ENCODE assay signal across 1 cellular context in genomic region chr2:180980943-180981898, GRCh38.
TF ChIP-seq lines count a peak whose summit lies in the region.

No MANE protein-coding gene starts in this region.

TF ChIP-seq in H1, 55 proteins besides CTCF, POLR2A, EP300 and RAD21:
- no peak for TF ChIP-seq CBX8 (IDR thresholded peaks at IDR 0.05; ENCODE audit: borderline replicate concordance, low read depth, low read length)
- no peak for TF ChIP-seq ATF2 (IDR thresholded peaks at IDR 0.05; ENCODE audit: low read length)
- TF ChIP-seq, protein P1, sequence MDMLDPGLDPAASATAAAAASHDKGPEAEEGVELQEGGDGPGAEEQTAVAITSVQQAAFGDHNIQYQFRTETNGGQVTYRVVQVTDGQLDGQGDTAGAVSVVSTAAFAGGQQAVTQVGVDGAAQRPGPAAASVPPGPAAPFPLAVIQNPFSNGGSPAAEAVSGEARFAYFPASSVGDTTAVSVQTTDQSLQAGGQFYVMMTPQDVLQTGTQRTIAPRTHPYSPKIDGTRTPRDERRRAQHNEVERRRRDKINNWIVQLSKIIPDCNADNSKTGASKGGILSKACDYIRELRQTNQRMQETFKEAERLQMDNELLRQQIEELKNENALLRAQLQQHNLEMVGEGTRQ (IDR thresholded peaks at IDR 0.05; ENCODE audit: low read length): no peak
- no peak for TF ChIP-seq YY1 (IDR thresholded peaks at IDR 0.05; ENCODE audit: low read depth, low read length)
- TF ChIP-seq BCL11A (IDR thresholded peaks at IDR 0.05; ENCODE audit: low read depth in 2 of 2, low read length in 2 of 2): no peak
- TF ChIP-seq CTBP2 (IDR thresholded peaks at IDR 0.05; ENCODE audit: borderline replicate concordance, insufficient read depth, insufficient read length, low read length): no peak
- no peak for TF ChIP-seq BRCA1 (IDR thresholded peaks at IDR 0.05; ENCODE audit: low read depth, low read length)
- peak; percentile 10; the same call in 1 of the 2 replicates for TF ChIP-seq TAF1 (IDR thresholded peaks at IDR 0.05; ENCODE audit: low read depth, low read length)
- no peak for TF ChIP-seq FOSL1 (IDR thresholded peaks at IDR 0.05; ENCODE audit: insufficient read depth, low read depth, low read length)
- TF ChIP-seq KDM5A (IDR thresholded peaks at IDR 0.05; ENCODE audit: low read length): no peak
- TF ChIP-seq SP1 (IDR thresholded peaks at IDR 0.05; ENCODE audit: low read depth, low read length): no peak
- no peak for TF ChIP-seq CBX5 (IDR thresholded peaks at IDR 0.05; ENCODE audit: low read depth, low read length)
- no peak for TF ChIP-seq GABPA (IDR thresholded peaks at IDR 0.05; ENCODE audit: borderline replicate concordance, insufficient read depth, low read length)
- peak; percentile 55 for TF ChIP-seq SAP30 (IDR thresholded peaks at IDR 0.05; ENCODE audit: insufficient read depth, insufficient replicate concordance, low read length)
- no peak for TF ChIP-seq JUND (IDR thresholded peaks at IDR 0.05; ENCODE audit: low read length)
- peak; percentile 13; the same call in 1 of the 2 replicates for TF ChIP-seq PHF8 (conservative IDR thresholded peaks at IDR 0.05; ENCODE audit: low read depth, low read length)
- no peak for TF ChIP-seq KDM1A (IDR thresholded peaks at IDR 0.05; ENCODE audit: borderline replicate concordance, low read length)
- TF ChIP-seq EGR1 (IDR thresholded peaks at IDR 0.05; ENCODE audit: borderline replicate concordance, low read depth, low read length): no peak
- TF ChIP-seq SIX5 (IDR thresholded peaks at IDR 0.05; ENCODE audit: low read depth, low read length): no peak
- TF ChIP-seq CREB1 (IDR thresholded peaks at IDR 0.05): no peak
- no peak for TF ChIP-seq SIRT6 (IDR thresholded peaks at IDR 0.05; ENCODE audit: low read length)
- peak; percentile 35 for TF ChIP-seq KDM4A (IDR thresholded peaks at IDR 0.05; ENCODE audit: low read depth, low read length, severe bottlenecking)
- TF ChIP-seq JUN (IDR thresholded peaks at IDR 0.05; ENCODE audit: low read depth, low read length): no peak
- TF ChIP-seq NRF1 (IDR thresholded peaks at IDR 0.05; ENCODE audit: low read depth, low read length): no peak
- TF ChIP-seq NANOG (IDR thresholded peaks at IDR 0.05; ENCODE audit: insufficient read depth, low read depth, low read length, poor library complexity, severe bottlenecking): no peak
- no peak for TF ChIP-seq TBP (IDR thresholded peaks at IDR 0.05; ENCODE audit: low read depth, low read length)
- TF ChIP-seq POU5F1 (IDR thresholded peaks at IDR 0.05; ENCODE audit: low read depth, low read length): no peak
- peak; percentile 78 for TF ChIP-seq ASH2L (IDR thresholded peaks at IDR 0.05; ENCODE audit: low read length)
- TF ChIP-seq SRF (IDR thresholded peaks at IDR 0.05; ENCODE audit: low read depth, low read length): no peak
- TF ChIP-seq SIN3A (conservative IDR thresholded peaks at IDR 0.05 in 1 of 2, IDR thresholded peaks at IDR 0.05 in 1 of 2; ENCODE audit: low read depth in 1 of 2, low read length in 2 of 2): no peak
- no peak for TF ChIP-seq SUZ12 (IDR thresholded peaks at IDR 0.05; ENCODE audit: low read length)
- TF ChIP-seq HDAC6 (IDR thresholded peaks at IDR 0.05; ENCODE audit: low read depth, low read length): no peak
